ENCODE assay signal across 19 cellular contexts in the genomic region with DNA sequence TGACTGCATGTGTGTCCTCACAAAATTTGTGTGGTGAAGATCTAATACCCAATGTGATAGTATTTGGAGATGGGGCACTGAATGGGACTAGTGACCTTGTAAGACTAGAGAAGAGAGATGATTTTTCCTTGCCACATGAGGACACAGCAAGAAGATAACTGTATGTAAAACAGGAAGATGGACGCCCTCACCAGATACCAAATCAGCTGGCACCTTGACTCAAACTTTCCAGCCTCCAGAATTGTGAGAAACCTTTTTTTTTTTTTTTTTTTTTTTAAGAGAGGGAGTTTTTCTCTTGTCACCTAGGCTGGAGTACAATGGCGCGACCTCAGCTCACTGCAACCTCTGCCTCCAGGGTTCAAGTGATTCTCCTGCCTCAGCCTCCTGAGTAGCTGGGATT. TPM values are rescaled to one million over a fixed set of nuclear protein-coding genes. Genes with fewer than 3 reads are reported as not detected.
DNase-seq lines count a peak whose midpoint lies in the region.
"Had no signal": no experiment of that assay in that cellular context is flagged by ENCODE, and none has a peak within 500 bp of the region (broad histone marks: within the 10 kb centered on the region; RNA-seq: fewer than 3 reads in every experiment).

No MANE protein-coding gene starts in this region.

- peaks cover 8% of the 10 kb centered on the region for H3K36me3 Mint-ChIP-seq in activated CD4-positive, alpha-beta memory T cell treated with anti-CD3 and anti-CD28 coated beads for 36 hours
- H3K36me3 Mint-ChIP-seq in activated CD4-positive, alpha-beta memory T cell treated with anti-CD3 and anti-CD28 coated beads, Interleukin-2, amount 10 ng/mL, durations not matched to agents 7 days and 5 days (ENCODE audit: low read depth), result peaks cover 38% of the 10 kb centered on the region
- peaks cover 13% of the 10 kb centered on the region for H3K36me3 Mint-ChIP-seq in activated naive CD8-positive, alpha-beta T cell treated with anti-CD3 and anti-CD28 coated beads for 36 hours
- peaks cover 23% of the 10 kb centered on the region for H3K36me3 Mint-ChIP-seq in stimulated activated naive CD8-positive, alpha-beta T cell treated with anti-CD3 and anti-CD28 coated beads, Interleukin-15, Interleukin-2, amounts not matched to agents 100 ng/mL and 50 ng/mL, for 24 hours (ENCODE audit: low read depth)

- CTCF ChIA-PET in activated CD4-positive, alpha-beta memory T cell treated with anti-CD3 and anti-CD28 coated beads for 36 hours (lab: Charles Lee), result no interaction called here
- CTCF ChIA-PET in activated CD4-positive, alpha-beta memory T cell treated with anti-CD3 and anti-CD28 coated beads, Interleukin-2, amount 10 ng/mL, durations not matched to agents 7 days and 5 days (lab: Charles Lee), result interaction anchor here (0.6 to 0.7 kb wide), 2 partner anchors 30 to 753 kb away, joined by 3 read pairs; no protein-coding TSS in a partner anchor

- no peaks in the 10 kb centered on the region for H3K27me3 Mint-ChIP-seq in activated CD4-positive, alpha-beta memory T cell treated with anti-CD3 and anti-CD28 coated beads for 36 hours
- H3K27me3 Mint-ChIP-seq in activated CD4-positive, alpha-beta memory T cell treated with anti-CD3 and anti-CD28 coated beads, Interleukin-2, amount 10 ng/mL, durations not matched to agents 7 days and 5 days, result no peaks in the 10 kb centered on the region
- no peaks in the 10 kb centered on the region for H3K27me3 Mint-ChIP-seq in activated naive CD8-positive, alpha-beta T cell treated with anti-CD3 and anti-CD28 coated beads for 36 hours
- no peaks in the 10 kb centered on the region for H3K27me3 Mint-ChIP-seq in stimulated activated naive CD8-positive, alpha-beta T cell treated with anti-CD3 and anti-CD28 coated beads, Interleukin-15, Interleukin-2, amounts not matched to agents 100 ng/mL and 50 ng/mL, for 24 hours
- H3K27me3 Mint-ChIP-seq: CD4-positive, alpha-beta T cell; IgD-negative memory B cell had no signal

- intact Hi-C loops in activated CD4-positive, alpha-beta memory T cell treated with anti-CD3 and anti-CD28 coated beads for 36 hours (cut with micrococcal nuclease), result no loop called here

- DNase-seq in activated CD4-positive, alpha-beta memory T cell treated with anti-CD3 and anti-CD28 coated beads for 36 hours, result peak; percentile 26
- no peak for DNase-seq in activated CD4-positive, alpha-beta memory T cell treated with anti-CD3 and anti-CD28 coated beads, Interleukin-2, amount 10 ng/mL, durations not matched to agents 7 days and 5 days
- DNase-seq in stimulated activated CD4-positive, alpha-beta T cell treated with anti-CD3 and anti-CD28 coated beads, Interleukin-1b, Interleukin-23, amount 100 ng/mL, for 48 hours, result peak; percentile 13
- DNase-seq in stimulated activated CD4-positive, alpha-beta T cell treated with anti-CD3 and anti-CD28 coated beads, Interleukin-4, amount 100 ng/mL, for 1 hour, result no peak
- DNase-seq in activated naive CD8-positive, alpha-beta T cell treated with anti-CD3 and anti-CD28 coated beads for 36 hours, result peak; percentile 12
- DNase-seq in T-helper 9 cell, result no peak
- DNase-seq: CD4-positive, alpha-beta T cell; DMS53; GM23248; H7; MM.1S; NCI-H2029; NCI-H446; NCI-H524 treated with DMSO at 0.1 percent for 48 hours; NCI-H774 had no signal

- no peaks in the 10 kb centered on the region for H3K9me3 Mint-ChIP-seq in activated CD4-positive, alpha-beta memory T cell treated with anti-CD3 and anti-CD28 coated beads for 36 hours
- peaks cover 5% of the 10 kb centered on the region for H3K9me3 Mint-ChIP-seq in activated CD4-positive, alpha-beta memory T cell treated with anti-CD3 and anti-CD28 coated beads, Interleukin-2, amount 10 ng/mL, durations not matched to agents 7 days and 5 days
- no peaks in the 10 kb centered on the region for H3K9me3 Mint-ChIP-seq in activated naive CD8-positive, alpha-beta T cell treated with anti-CD3 and anti-CD28 coated beads for 36 hours
- H3K9me3 Mint-ChIP-seq in stimulated activated naive CD8-positive, alpha-beta T cell treated with anti-CD3 and anti-CD28 coated beads, Interleukin-15, Interleukin-2, amounts not matched to agents 100 ng/mL and 50 ng/mL, for 24 hours, result peaks cover 4% of the 10 kb centered on the region
- H3K9me3 Mint-ChIP-seq: CD4-positive, alpha-beta T cell had no signal

- POLR2A ChIA-PET in activated CD4-positive, alpha-beta memory T cell treated with anti-CD3 and anti-CD28 coated beads for 36 hours (lab: Charles Lee), result interaction anchor here (0.7 kb wide), 1 partner anchor 85 kb away, joined by 3 read pairs; no protein-coding TSS in a partner anchor
- POLR2A ChIA-PET in activated CD4-positive, alpha-beta memory T cell treated with anti-CD3 and anti-CD28 coated beads, Interleukin-2, amount 10 ng/mL, durations not matched to agents 7 days and 5 days (lab: Charles Lee), result no interaction called here

- H3K4me3 Mint-ChIP-seq in activated CD4-positive, alpha-beta memory T cell treated with anti-CD3 and anti-CD28 coated beads for 36 hours, result no peak overlapping the region
- no peak overlapping the region for H3K4me3 Mint-ChIP-seq in activated CD4-positive, alpha-beta memory T cell treated with anti-CD3 and anti-CD28 coated beads, Interleukin-2, amount 10 ng/mL, durations not matched to agents 7 days and 5 days
- H3K4me3 Mint-ChIP-seq in activated naive CD8-positive, alpha-beta T cell treated with anti-CD3 and anti-CD28 coated beads for 36 hours, result no peak overlapping the region
- H3K4me3 Mint-ChIP-seq in stimulated activated naive CD8-positive, alpha-beta T cell treated with anti-CD3 and anti-CD28 coated beads, Interleukin-15, Interleukin-2, amounts not matched to agents 100 ng/mL and 50 ng/mL, for 24 hours, result peak overlapping the region; percentile 28
- H3K4me3 Mint-ChIP-seq: CD4-positive, alpha-beta T cell; IgD-negative memory B cell had no signal

- H3K27ac Mint-ChIP-seq in activated CD4-positive, alpha-beta memory T cell treated with anti-CD3 and anti-CD28 coated beads for 36 hours, result no peak overlapping the region
- no peak overlapping the region for H3K27ac Mint-ChIP-seq in activated CD4-positive, alpha-beta memory T cell treated with anti-CD3 and anti-CD28 coated beads, Interleukin-2, amount 10 ng/mL, durations not matched to agents 7 days and 5 days
- H3K27ac Mint-ChIP-seq in activated naive CD8-positive, alpha-beta T cell treated with anti-CD3 and anti-CD28 coated beads for 36 hours, result no peak overlapping the region
- no peak overlapping the region for H3K27ac Mint-ChIP-seq in stimulated activated naive CD8-positive, alpha-beta T cell treated with anti-CD3 and anti-CD28 coated beads, Interleukin-15, Interleukin-2, amounts not matched to agents 100 ng/mL and 50 ng/mL, for 24 hours
- H3K27ac Mint-ChIP-seq: CD4-positive, alpha-beta T cell had no signal

- H3K4me1 Mint-ChIP-seq in activated CD4-positive, alpha-beta memory T cell treated with anti-CD3 and anti-CD28 coated beads for 36 hours (ENCODE audit: low read depth), result peaks cover 14% of the 10 kb centered on the region
- peaks cover 17% of the 10 kb centered on the region for H3K4me1 Mint-ChIP-seq in activated CD4-positive, alpha-beta memory T cell treated with anti-CD3 and anti-CD28 coated beads, Interleukin-2, amount 10 ng/mL, durations not matched to agents 7 days and 5 days
- H3K4me1 Mint-ChIP-seq in activated naive CD8-positive, alpha-beta T cell treated with anti-CD3 and anti-CD28 coated beads for 36 hours, result peaks cover 12% of the 10 kb centered on the region
- peaks cover 28% of the 10 kb centered on the region for H3K4me1 Mint-ChIP-seq in stimulated activated naive CD8-positive, alpha-beta T cell treated with anti-CD3 and anti-CD28 coated beads, Interleukin-15, Interleukin-2, amounts not matched to agents 100 ng/mL and 50 ng/mL, for 24 hours (ENCODE audit: low read depth)

RNA-seq across cellular contexts. Expression of gene UBTD2, which starts 40.3 kb away (rescaled TPM):
- total RNA-seq in activated CD4-positive, alpha-beta memory T cell treated with anti-CD3 and anti-CD28 coated beads for 36 hours, result 1 to 10 TPM; 4.6 to 4.9 TPM
- 10 to 100 TPM; 10.2 to 10.6 TPM for total RNA-seq in activated CD4-positive, alpha-beta memory T cell treated with anti-CD3 and anti-CD28 coated beads, Interleukin-2, amount 10 ng/mL, durations not matched to agents 7 days and 5 days
- total RNA-seq in activated naive CD8-positive, alpha-beta T cell treated with anti-CD3 and anti-CD28 coated beads for 36 hours, result 1 to 10 TPM; 8.3 to 9.1 TPM

RNA-seq across cellular contexts. Expression of gene EFCAB9, which starts 49.3 kb away (rescaled TPM):
- not detected for total RNA-seq in activated CD4-positive, alpha-beta memory T cell treated with anti-CD3 and anti-CD28 coated beads for 36 hours
- not detected for total RNA-seq in activated CD4-positive, alpha-beta memory T cell treated with anti-CD3 and anti-CD28 coated beads, Interleukin-2, amount 10 ng/mL, durations not matched to agents 7 days and 5 days
- total RNA-seq in activated naive CD8-positive, alpha-beta T cell treated with anti-CD3 and anti-CD28 coated beads for 36 hours, result not detected
- total RNA-seq: CD4-positive, alpha-beta T cell; Daoy; G401; GM23248; H7 had no signal

RNA-seq across cellular contexts. Expression of gene STK10, which starts 55.3 kb away (rescaled TPM):
- total RNA-seq in activated CD4-positive, alpha-beta memory T cell treated with anti-CD3 and anti-CD28 coated beads for 36 hours, result 100 to 1,000 TPM in 1 of 2 experiments, 10 to 100 TPM in 1; 98.2 to 104 TPM
- 100 to 1,000 TPM; 301 to 316 TPM for total RNA-seq in activated CD4-positive, alpha-beta memory T cell treated with anti-CD3 and anti-CD28 coated beads, Interleukin-2, amount 10 ng/mL, durations not matched to agents 7 days and 5 days
- 10 to 100 TPM; 83.7 to 93.2 TPM for total RNA-seq in activated naive CD8-positive, alpha-beta T cell treated with anti-CD3 and anti-CD28 coated beads for 36 hours

Comparison
In these comparisons a context has a peak if more than half of its experiments do, and no peak if none do; other contexts are left out.
1. DNase-seq: peak in activated CD4-positive, alpha-beta memory T cell treated with anti-CD3 and anti-CD28 coated beads for 36 hours (single experiment), stimulated activated CD4-positive, alpha-beta T cell treated with anti-CD3 and anti-CD28 coated beads, Interleukin-1b, Interleukin-23, amount 100 ng/mL, for 48 hours (single experiment) and activated naive CD8-positive, alpha-beta T cell treated with anti-CD3 and anti-CD28 coated beads for 36 hours (single experiment); none in activated CD4-positive, alpha-beta memory T cell treated with anti-CD3 and anti-CD28 coated beads, Interleukin-2, amount 10 ng/mL, durations not matched to agents 7 days and 5 days (single experiment), stimulated activated CD4-positive, alpha-beta T cell treated with anti-CD3 and anti-CD28 coated beads, Interleukin-4, amount 100 ng/mL, for 1 hour (single experiment) and T-helper 9 cell (single experiment).